ENCODE assay signal across 23 cellular contexts in the genomic region with DNA sequence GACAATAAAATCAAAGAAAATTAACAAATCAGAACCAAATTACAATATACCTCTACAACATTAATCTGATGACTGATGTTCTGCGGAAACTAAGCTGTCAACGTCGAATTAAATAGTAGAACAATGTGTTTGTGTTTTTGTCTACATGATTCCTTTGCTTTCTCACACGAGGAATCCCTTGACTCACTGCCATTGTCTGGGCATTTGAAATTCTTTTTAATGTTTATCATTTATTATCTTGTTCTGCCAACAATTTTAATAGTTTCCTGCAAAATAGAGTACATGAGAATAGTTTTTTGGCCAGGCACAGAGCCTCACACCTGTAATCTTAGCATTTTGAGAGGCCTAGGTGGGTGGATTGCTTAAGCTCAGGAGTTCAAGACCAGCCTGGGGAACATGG.
A peak's percentile ranks its signal among the peaks of the same experiment; 100 is the strongest.
DNase-seq lines count a peak whose midpoint lies in the region; ATAC-seq, FAIRE-seq and TF ChIP-seq lines count a peak whose summit lies in the region.
"Had no signal": no experiment of that assay in that cellular context is flagged by ENCODE, and none has a peak within 500 bp of the region (broad histone marks: within the 10 kb centered on the region; RNA-seq: fewer than 3 reads in every experiment).

No MANE protein-coding gene starts in this region.

- no peaks in the 10 kb centered on the region for H3K9me1 ChIP-seq in endothelial cell of umbilical vein (replicated peaks; ENCODE audit: control insufficient read depth, extremely low read depth, insufficient read depth, low read length)

- dilution Hi-C loops in endothelial cell of umbilical vein (cut with MboI; ENCODE audit: extremely low pct_ligation_motif_present, low sequenced_read_pairs) = no loop called here

- H3K9ac ChIP-seq in endothelial cell of umbilical vein (replicated peaks; ENCODE audit: extremely low read depth, insufficient read depth, low read length) = no peak overlapping the region
- H3K9ac ChIP-seq: BLaER1 treated with 17β-estradiol and CSF1 and Interleukin-3, amounts not matched to agents 10 nM and 100 nM had no signal

- no peaks in the 10 kb centered on the region for H3K36me3 ChIP-seq in endothelial cell of umbilical vein (ENCODE audit: control insufficient read depth in 2 of 2, extremely low read depth in 1 of 2, insufficient read depth in 2 of 2, low read length in 2 of 2)
- H3K36me3 ChIP-seq: BLaER1 treated with 17β-estradiol and CSF1 and Interleukin-3, amounts not matched to agents 10 nM and 100 nM had no signal

- H3K4me3 Mint-ChIP-seq in naive thymus-derived CD8-positive, alpha-beta T cell = no peak overlapping the region
- H3K4me3 Mint-ChIP-seq: B cell; CD4-positive, alpha-beta T cell; CD8-positive, alpha-beta T cell had no signal

- peaks cover 13% of the 10 kb centered on the region for H3K4me1 ChIP-seq in endothelial cell of umbilical vein (ENCODE audit: control insufficient read depth, extremely low read depth, insufficient read depth, low read length)
- H3K4me1 ChIP-seq: A549 had no signal

- H3K27me3 Mint-ChIP-seq in naive thymus-derived CD8-positive, alpha-beta T cell = no peaks in the 10 kb centered on the region
- H3K27me3 Mint-ChIP-seq: B cell; CD4-positive, alpha-beta T cell had no signal

- no peak overlapping the region for H3K4me3 ChIP-seq in LNCaP clone FGC (ENCODE audit: low read depth, low read length)
- H3K4me3 ChIP-seq in endothelial cell of umbilical vein (replicated peaks in 1 of 3; ENCODE audit: insufficient read depth in 1 of 3, low read depth in 1 of 3, low read length in 3 of 3) = no peak overlapping the region
- H3K4me3 ChIP-seq: A549; BLaER1 treated with 17β-estradiol and CSF1 and Interleukin-3, amounts not matched to agents 10 nM and 100 nM; GM12878 had no signal

- no peak for TF ChIP-seq POLR2A in endothelial cell of umbilical vein (IDR thresholded peaks at IDR 0.05; ENCODE audit: low read depth, low read length)

- no peaks in the 10 kb centered on the region for H3K36me3 Mint-ChIP-seq in naive thymus-derived CD8-positive, alpha-beta T cell
- H3K36me3 Mint-ChIP-seq: CD8-positive, alpha-beta T cell had no signal

- H3K79me2 ChIP-seq in endothelial cell of umbilical vein (ENCODE audit: control insufficient read depth, insufficient read depth, low read length) = no peaks in the 10 kb centered on the region

- H4K20me1 ChIP-seq in endothelial cell of umbilical vein (replicated peaks; ENCODE audit: control insufficient read depth, extremely low read depth, insufficient read depth, low read length) = no peaks in the 10 kb centered on the region
- H4K20me1 ChIP-seq: BLaER1 treated with 17β-estradiol and CSF1 and Interleukin-3, amounts not matched to agents 10 nM and 100 nM had no signal

- H3K4me1 Mint-ChIP-seq in naive thymus-derived CD8-positive, alpha-beta T cell = peaks cover 18 to 30% (median 26%) of the 10 kb centered on the region in 4 donors

- H3K27ac Mint-ChIP-seq in naive thymus-derived CD8-positive, alpha-beta T cell = no peak overlapping the region
- H3K27ac Mint-ChIP-seq: B cell; CD4-positive, alpha-beta T cell; CD8-positive, alpha-beta T cell had no signal

- no peak for ATAC-seq in naive thymus-derived CD8-positive, alpha-beta T cell
- ATAC-seq in GM19035 (IDR thresholded peaks at IDR 0.05; ENCODE audit: unreplicated experiment) = no peak
- ATAC-seq: A549; CD8-positive, alpha-beta T cell had no signal

- intact Hi-C loops in endothelial cell of umbilical vein (cut with micrococcal nuclease) = loop anchor here (5.0 kb wide), 1 partner anchor 75 kb away; a partner anchor contains a TSS

- no TSS peak for BruUV-seq in endothelial cell of umbilical vein (replicated peaks; lab: Mats Ljungman, UMichigan)

- no peak overlapping the region for H3K4me2 ChIP-seq in endothelial cell of umbilical vein (ENCODE audit: insufficient read depth, low read length)
- H3K4me2 ChIP-seq: A549 had no signal

- no peak for DNase-seq in GM19239 (ENCODE audit: insufficient read length, low spot score)
- DNase-seq in LNCaP clone FGC (ENCODE audit: low read depth) = peak; percentile 53
- peak; percentile 42 for DNase-seq in dermis blood vessel endothelial cell
- peak; percentile 31 for DNase-seq in endothelial cell of umbilical vein (ENCODE audit: low read depth, low spot score)
- DNase-seq in NCI-H2081 treated with DMSO at 0.1 percent for 48 hours (lab: John Stamatoyannopoulos, UW) = no peak
- DNase-seq in naive thymus-derived CD8-positive, alpha-beta T cell = no peak
- DNase-seq: AML-193; Calu3; CD4-positive, alpha-beta T cell; CD8-positive, alpha-beta T cell; DMS79; DND-41; EL; GDM1 had no signal

- H3K9me3 Mint-ChIP-seq in naive thymus-derived CD8-positive, alpha-beta T cell = peaks cover 0 to 2% (median 0%) of the 10 kb centered on the region in 9 donors
- H3K9me3 Mint-ChIP-seq: CD4-positive, alpha-beta T cell; CD8-positive, alpha-beta T cell had no signal

- peaks cover 3 to 5% of the 10 kb centered on the region in 2 experiments for H3K27me3 ChIP-seq in endothelial cell of umbilical vein (ENCODE audit: control insufficient read depth in 2 of 2, insufficient read depth in 2 of 2, low read length in 2 of 2)
- H3K27me3 ChIP-seq: BLaER1 treated with 17β-estradiol and CSF1 and Interleukin-3, amounts not matched to agents 10 nM and 100 nM had no signal

- no peaks in the 10 kb centered on the region for H3K9me3 ChIP-seq in endothelial cell of umbilical vein (replicated peaks; ENCODE audit: control insufficient read depth, insufficient read depth, low read length)
- H3K9me3 ChIP-seq: A549; BLaER1 treated with 17β-estradiol and CSF1 and Interleukin-3, amounts not matched to agents 10 nM and 100 nM; Caco-2 had no signal

- CTCF ChIA-PET in endothelial cell of umbilical vein (lab: Charles Lee) = interaction anchor here (0.6 to 1.6 kb wide), 2 partner anchors 60 to 106 kb away, joined by 5 read pairs; no protein-coding TSS in a partner anchor

- H3K27ac ChIP-seq in endothelial cell of umbilical vein (ENCODE audit: insufficient read depth, low read depth, low read length) = no peak overlapping the region
- H3K27ac ChIP-seq: 22Rv1; A549; BLaER1 treated with 17β-estradiol and CSF1 and Interleukin-3, amounts not matched to agents 10 nM and 100 nM; C4-2B had no signal

- POLR2A ChIA-PET in endothelial cell of umbilical vein (lab: Charles Lee) = no interaction called here
- POLR2A ChIA-PET in naive thymus-derived CD8-positive, alpha-beta T cell (lab: Charles Lee) = interaction anchor here (0.5 kb wide), 1 partner anchor 82 kb away, joined by 8 read pairs; no protein-coding TSS in a partner anchor

- FAIRE-seq in GM19239 (lab: Jason Lieb, UNC) (peak; percentile 11), endothelial cell of umbilical vein (lab: Jason Lieb, UNC) (no peak)
- FAIRE-seq: D721Med, GM12878 had no signal

- TF ChIP-seq CTCF in LNCaP clone FGC (IDR thresholded peaks at IDR 0.05; ENCODE audit: control insufficient read depth, extremely low read depth, insufficient read depth) (no peak), endothelial cell of umbilical vein (IDR thresholded peaks at IDR 0.05; ENCODE audit: extremely low read depth in 1 of 2, insufficient read depth in 1 of 2, low read depth in 1 of 2, low read length in 2 of 2) (no peak)

- H2AFZ ChIP-seq in endothelial cell of umbilical vein (ENCODE audit: low read depth, low read length) = no peak overlapping the region

TF ChIP-seq in endothelial cell of umbilical vein, 7 proteins besides CTCF, POLR2A, EP300 and RAD21:
- TF ChIP-seq GATA2 (IDR thresholded peaks at IDR 0.05; ENCODE audit: insufficient read depth, insufficient read length, low read depth, low read length) = no peak
- TF ChIP-seq, protein P1, sequence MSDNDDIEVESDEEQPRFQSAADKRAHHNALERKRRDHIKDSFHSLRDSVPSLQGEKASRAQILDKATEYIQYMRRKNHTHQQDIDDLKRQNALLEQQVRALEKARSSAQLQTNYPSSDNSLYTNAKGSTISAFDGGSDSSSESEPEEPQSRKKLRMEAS (IDR thresholded peaks at IDR 0.05; ENCODE audit: insufficient read depth, insufficient read length) = no peak
- no peak for TF ChIP-seq POLR2AphosphoS5 (IDR thresholded peaks at IDR 0.05; ENCODE audit: insufficient read depth, low read depth, low read length)
- TF ChIP-seq FOS (IDR thresholded peaks at IDR 0.05; ENCODE audit: borderline replicate concordance, insufficient read depth, low read length) = no peak
- TF ChIP-seq JUN (IDR thresholded peaks at IDR 0.05; ENCODE audit: borderline replicate concordance, insufficient read depth, insufficient read length, low read depth) = no peak
- no peak for TF ChIP-seq EZH2 (IDR thresholded peaks at IDR 0.05; ENCODE audit: borderline replicate concordance, low read depth, low read length, severe bottlenecking)
- no peak for TF ChIP-seq MYC (IDR thresholded peaks at IDR 0.05; ENCODE audit: low read depth, low read length)

Comparison
In these comparisons a context has a peak if more than half of its experiments do, and no peak if none do; other contexts are left out.
1. DNase-seq: peak in LNCaP clone FGC (single experiment), dermis blood vessel endothelial cell (single experiment) and endothelial cell of umbilical vein (single experiment); none in GM19239 (single experiment), NCI-H2081 treated with DMSO at 0.1 percent for 48 hours (single experiment) and naive thymus-derived CD8-positive, alpha-beta T cell (0 of 10).